In genomic region chr22:24495365-24495675, GRCh38 we compare ENCODE assay signal across 1 cellular context.
TF ChIP-seq lines count a peak whose summit lies in the region.

No MANE protein-coding gene starts in this region.

TF ChIP-seq in liver, 16 proteins besides CTCF, POLR2A, EP300 and RAD21:
- TF ChIP-seq HNF4A (conservative IDR thresholded peaks at IDR 0.05) (no peak), FOXA1 (IDR thresholded peaks at IDR 0.05) (no peak), SP1 (IDR thresholded peaks at IDR 0.05) (peak; percentile 63), EGR1 (IDR thresholded peaks at IDR 0.05; ENCODE audit: low read depth in 2 of 2) (no peak)
TF ChIP-seq in liver: peak in this region for 1.
